Comparison of ENCODE assay signal across 25 cellular contexts in genomic region chr7:12731775-12732174, GRCh38. TPM values are rescaled to one million over a fixed set of nuclear protein-coding genes. Genes with fewer than 3 reads are reported as not detected.
DNase-seq lines count a peak whose midpoint lies in the region; ATAC-seq and FAIRE-seq lines count a peak whose summit lies in the region.
"Had no signal": no experiment of that assay in that cellular context is flagged by ENCODE, and none has a peak within 500 bp of the region (broad histone marks: within the 10 kb centered on the region; RNA-seq: fewer than 3 reads in every experiment).

No MANE protein-coding gene starts in this region.

- H3K36me3 Mint-ChIP-seq in activated CD4-positive, alpha-beta T cell treated with anti-CD3 and anti-CD28 coated beads, Interleukin-2, amount 10 ng/mL, durations not matched to agents 7 days and 5 days (ENCODE audit: low read depth), result no peaks in the 10 kb centered on the region
- H3K36me3 Mint-ChIP-seq in effector memory CD8-positive, alpha-beta T cell (ENCODE audit: insufficient read depth), result peaks cover 5% of the 10 kb centered on the region
- H3K36me3 Mint-ChIP-seq in naive thymus-derived CD4-positive, alpha-beta T cell, result no peaks in the 10 kb centered on the region
- H3K36me3 Mint-ChIP-seq: brain; CD8-positive, alpha-beta T cell; mesothelial cell of epicardium; naive B cell had no signal

- peak; percentile 23 for DNase-seq in activated CD4-positive, alpha-beta T cell treated with anti-CD3 and anti-CD28 coated beads, Interleukin-2, amount 10 ng/mL, durations not matched to agents 7 days and 5 days
- DNase-seq in activated CD4-positive, alpha-beta T cell treated with anti-CD3 and anti-CD28 coated beads, Interleukin-2, amount 50 U/mL, for 1 hour, result no peak
- DNase-seq in RCC 7860 (ENCODE audit: low spot score) (no peak), right cardiac atrium (no peak)
- no peak for DNase-seq in effector memory CD8-positive, alpha-beta T cell
- DNase-seq in naive thymus-derived CD4-positive, alpha-beta T cell, result peak in 5 of 9 donors; percentile 10 to 39 (median 14)
- DNase-seq: 8988T; effector CD8-positive, alpha-beta T cell; hypothalamus; left ventricle myocardium superior; naive B cell; NCI-H1417; NCI-H2081; NCI-H748 treated with DMSO at 0.1 percent for 48 hours; occipital lobe; stimulated activated CD4-positive, alpha-beta T cell treated with anti-CD3 and anti-CD28 coated beads, Interleukin-15, amount 100 ng/mL, for 24 hours had no signal

- H3K4me1 Mint-ChIP-seq in activated CD4-positive, alpha-beta T cell treated with anti-CD3 and anti-CD28 coated beads, Interleukin-2, amount 10 ng/mL, durations not matched to agents 7 days and 5 days, result peaks cover 37% of the 10 kb centered on the region
- peaks cover 7 to 21% of the 10 kb centered on the region in 2 donors for H3K4me1 Mint-ChIP-seq in effector memory CD8-positive, alpha-beta T cell (ENCODE audit: low read depth in 2 of 2)
- peaks cover 10 to 33% (median 26%) of the 10 kb centered on the region in 7 donors for H3K4me1 Mint-ChIP-seq in naive thymus-derived CD4-positive, alpha-beta T cell

- no peaks in the 10 kb centered on the region for H3K27me3 Mint-ChIP-seq in activated CD4-positive, alpha-beta T cell treated with anti-CD3 and anti-CD28 coated beads, Interleukin-2, amount 10 ng/mL, durations not matched to agents 7 days and 5 days
- H3K27me3 Mint-ChIP-seq in effector memory CD8-positive, alpha-beta T cell, result no peaks in the 10 kb centered on the region
- peaks cover 0 to 2% (median 0%) of the 10 kb centered on the region in 5 donors for H3K27me3 Mint-ChIP-seq in naive thymus-derived CD4-positive, alpha-beta T cell
- H3K27me3 Mint-ChIP-seq: naive B cell had no signal

- peak overlapping the region; percentile 99 for H3K27ac Mint-ChIP-seq in activated CD4-positive, alpha-beta T cell treated with anti-CD3 and anti-CD28 coated beads, Interleukin-2, amount 10 ng/mL, durations not matched to agents 7 days and 5 days
- H3K27ac Mint-ChIP-seq in effector memory CD8-positive, alpha-beta T cell, result no peak overlapping the region
- H3K27ac Mint-ChIP-seq in naive thymus-derived CD4-positive, alpha-beta T cell, result peak overlapping the region in 2 of 9 donors; percentile 75 to 78
- H3K27ac Mint-ChIP-seq: activated naive CD4-positive, alpha-beta T cell treated with anti-CD3 and anti-CD28 coated beads for 36 hours; mesothelial cell of epicardium; naive B cell had no signal

- no peak overlapping the region for H3K4me3 ChIP-seq in naive thymus-derived CD4-positive, alpha-beta T cell (ENCODE audit: low read length)
- no peak overlapping the region for H3K4me3 ChIP-seq in right cardiac atrium (ENCODE audit: low read length)
- H3K4me3 ChIP-seq: MG63 had no signal

- peak; percentile 40 for FAIRE-seq in RCC 7860 (lab: Jason Lieb, UNC)

- ATAC-seq in effector memory CD8-positive, alpha-beta T cell (replicated peaks), result peak; percentile 51
- no peak for ATAC-seq in naive thymus-derived CD4-positive, alpha-beta T cell
- ATAC-seq in right cardiac atrium, result no peak
- no peak for ATAC-seq in HG02840 (IDR thresholded peaks at IDR 0.05; ENCODE audit: low FRiP score, unreplicated experiment)
- no peak for ATAC-seq in GM21367 (IDR thresholded peaks at IDR 0.05; ENCODE audit: unreplicated experiment)
- ATAC-seq: CD8-positive, alpha-beta T cell had no signal

- POLR2A ChIA-PET in activated CD4-positive, alpha-beta T cell treated with anti-CD3 and anti-CD28 coated beads, Interleukin-2, amount 10 ng/mL, durations not matched to agents 7 days and 5 days (lab: Charles Lee), result no interaction called here
- POLR2A ChIA-PET in naive thymus-derived CD4-positive, alpha-beta T cell (lab: Charles Lee), result no interaction called here

- H3K27ac ChIP-seq in naive thymus-derived CD4-positive, alpha-beta T cell (ENCODE audit: low read depth, low read length), result no peak overlapping the region
- H3K27ac ChIP-seq in right cardiac atrium (ENCODE audit: low read length), result no peak overlapping the region
- H3K27ac ChIP-seq: VCaP had no signal

- intact Hi-C loops in naive thymus-derived CD4-positive, alpha-beta T cell (cut with micrococcal nuclease), result loop anchor here (1.0 to 10.0 kb wide), 3 partner anchors 17 to 97 kb away; partner anchors contain the start of gene ARL4A (in 2 of the 2)
- intact Hi-C loops in right cardiac atrium (cut with DNase I), result no loop called here

- no peak overlapping the region for H3K4me3 Mint-ChIP-seq in activated CD4-positive, alpha-beta T cell treated with anti-CD3 and anti-CD28 coated beads, Interleukin-2, amount 10 ng/mL, durations not matched to agents 7 days and 5 days
- H3K4me3 Mint-ChIP-seq in effector memory CD8-positive, alpha-beta T cell, result no peak overlapping the region
- H3K4me3 Mint-ChIP-seq in naive thymus-derived CD4-positive, alpha-beta T cell, result no peak overlapping the region
- H3K4me3 Mint-ChIP-seq: activated naive CD4-positive, alpha-beta T cell treated with anti-CD3 and anti-CD28 coated beads for 36 hours; brain; mesothelial cell of epicardium had no signal

- CTCF ChIA-PET in activated CD4-positive, alpha-beta T cell treated with anti-CD3 and anti-CD28 coated beads, Interleukin-2, amount 10 ng/mL, durations not matched to agents 7 days and 5 days (lab: Charles Lee), result interaction anchor here (5.8 kb wide), 1 partner anchor 45 kb away, joined by 30 read pairs; the partner anchor contains the start of gene ARL4A
- CTCF ChIA-PET in naive thymus-derived CD4-positive, alpha-beta T cell (lab: Charles Lee), result interaction anchor here (1.1 kb wide), 1 partner anchor 45 kb away, joined by 4 read pairs; the partner anchor contains the start of gene ARL4A

- H3K36me3 ChIP-seq in naive thymus-derived CD4-positive, alpha-beta T cell (ENCODE audit: control insufficient read depth in 2 of 3, insufficient read depth in 3 of 3, low read length in 3 of 3), result no peaks in the 10 kb centered on the region
- H3K36me3 ChIP-seq: MG63 had no signal

- peaks cover 13 to 17% of the 10 kb centered on the region in 2 donors for H3K4me1 ChIP-seq in naive thymus-derived CD4-positive, alpha-beta T cell (ENCODE audit: control insufficient read depth in 2 of 2, insufficient read depth in 2 of 2, low read length in 2 of 2)
- peaks cover 4% of the 10 kb centered on the region for H3K4me1 ChIP-seq in right cardiac atrium (ENCODE audit: control insufficient read depth, insufficient read depth, low read length)

- H3K9me3 Mint-ChIP-seq in activated CD4-positive, alpha-beta T cell treated with anti-CD3 and anti-CD28 coated beads, Interleukin-2, amount 10 ng/mL, durations not matched to agents 7 days and 5 days, result no peaks in the 10 kb centered on the region
- no peaks in the 10 kb centered on the region for H3K9me3 Mint-ChIP-seq in effector memory CD8-positive, alpha-beta T cell
- H3K9me3 Mint-ChIP-seq in naive thymus-derived CD4-positive, alpha-beta T cell, result peaks cover 0 to 2% (median 0%) of the 10 kb centered on the region in 11 donors
- H3K9me3 Mint-ChIP-seq: activated naive CD4-positive, alpha-beta T cell treated with anti-CD3 and anti-CD28 coated beads for 36 hours; brain; CD8-positive, alpha-beta T cell; mesothelial cell of epicardium; naive B cell; T-helper 1 cell treated with Interleukin-12 subunit alpha and Interleukin-12 subunit beta and Interleukin-4 antibody, amounts not matched to agents 30 μg/mL and 1 μg/mL, for 36 hours had no signal

- no peaks in the 10 kb centered on the region for H3K9me3 ChIP-seq in naive thymus-derived CD4-positive, alpha-beta T cell (ENCODE audit: control insufficient read depth in 2 of 3, low read length in 3 of 3)
- H3K9me3 ChIP-seq in right cardiac atrium (ENCODE audit: control insufficient read depth, low read length), result no peaks in the 10 kb centered on the region
- H3K9me3 ChIP-seq: MG63 had no signal

- no peaks in the 10 kb centered on the region for H3K27me3 ChIP-seq in naive thymus-derived CD4-positive, alpha-beta T cell (ENCODE audit: control insufficient read depth in 2 of 2, insufficient read depth in 2 of 2, low read length in 2 of 2)
- no peaks in the 10 kb centered on the region for H3K27me3 ChIP-seq in right cardiac atrium (ENCODE audit: control insufficient read depth, insufficient read depth)
- H3K27me3 ChIP-seq: MG63 had no signal

- WGBS in right cardiac atrium, result 72% methylated on average over 2 of the region's 2 CpGs

RNA-seq across cellular contexts. Expression of gene ARL4A, which starts 44.3 kb away (rescaled TPM):
- total RNA-seq in activated CD4-positive, alpha-beta T cell treated with anti-CD3 and anti-CD28 coated beads, Interleukin-2, amount 10 ng/mL, durations not matched to agents 7 days and 5 days, result 10 to 100 TPM; 13.9 to 14.9 TPM
- 10 to 100 TPM in 3 of 5 experiments, 1 to 10 TPM in 2; 5.5 to 97.4 (median 11.6) TPM for total RNA-seq in naive thymus-derived CD4-positive, alpha-beta T cell
- polyA plus RNA-seq in naive thymus-derived CD4-positive, alpha-beta T cell, result 10 to 100 TPM; 18.9 to 22.7 TPM
- total RNA-seq in right cardiac atrium, result 10 to 100 TPM in 3 of 4 donors, 1 to 10 TPM in 1; 9.6 to 19.7 (median 12.6) TPM
- 10.3 TPM for polyA plus RNA-seq in right cardiac atrium

Comparison
In these comparisons a context has a peak if more than half of its experiments do, and no peak if none do; other contexts are left out.
1. DNase-seq: peak in activated CD4-positive, alpha-beta T cell treated with anti-CD3 and anti-CD28 coated beads, Interleukin-2, amount 10 ng/mL, durations not matched to agents 7 days and 5 days (single experiment) and naive thymus-derived CD4-positive, alpha-beta T cell (5 of 9); none in activated CD4-positive, alpha-beta T cell treated with anti-CD3 and anti-CD28 coated beads, Interleukin-2, amount 50 U/mL, for 1 hour (single experiment), RCC 7860 (single experiment), effector memory CD8-positive, alpha-beta T cell (0 of 3) and right cardiac atrium (0 of 3).
2. intact Hi-C loops: an anchor here in naive thymus-derived CD4-positive, alpha-beta T cell (1.0 to 10.0 kb wide); none called in right cardiac atrium.